ENCODE assay signal across 9 cellular contexts in genomic region chr15:30904812-30905211, GRCh38. TPM values are rescaled to one million over a fixed set of nuclear protein-coding genes. Genes with fewer than 3 reads are reported as not detected.
DNase-seq lines count a peak whose midpoint lies in the region; ATAC-seq and TF ChIP-seq lines count a peak whose summit lies in the region.
"Had no signal": no experiment of that assay in that cellular context is flagged by ENCODE, and none has a peak within 500 bp of the region (broad histone marks: within the 10 kb centered on the region; RNA-seq: fewer than 3 reads in every experiment).

No MANE protein-coding gene starts in this region.

- peaks cover 2% of the 10 kb centered on the region for H3K27me3 Mint-ChIP-seq in activated naive CD8-positive, alpha-beta T cell treated with anti-CD3 and anti-CD28 coated beads, Interleukin-2, amount 10 ng/mL, durations not matched to agents 7 days and 5 days
- H3K27me3 Mint-ChIP-seq in naive B cell = peaks cover 0 to 8% (median 0%) of the 10 kb centered on the region in 3 donors

- H3K4me1 ChIP-seq in GM23248 (ENCODE audit: insufficient read depth) = peaks cover 3% of the 10 kb centered on the region; the same call in 1 of the 2 replicates

- H3K4me1 Mint-ChIP-seq in activated naive CD8-positive, alpha-beta T cell treated with anti-CD3 and anti-CD28 coated beads, Interleukin-2, amount 10 ng/mL, durations not matched to agents 7 days and 5 days = peaks cover 15% of the 10 kb centered on the region
- peaks cover 22 to 41% (median 30%) of the 10 kb centered on the region in 3 donors for H3K4me1 Mint-ChIP-seq in naive B cell

- DNase-seq in AG04449 (ENCODE audit: low read depth, low spot score) = no peak
- no peak for DNase-seq in GM23248
- no peak for DNase-seq in activated naive CD8-positive, alpha-beta T cell treated with anti-CD3 and anti-CD28 coated beads, Interleukin-2, amount 10 ng/mL, durations not matched to agents 7 days and 5 days
- no peak for DNase-seq in naive B cell
- DNase-seq in LoVo (ENCODE audit: low spot score) = no peak
- no peak for DNase-seq in OCI-M2 (lab: John Stamatoyannopoulos, UW; ENCODE audit: unreplicated experiment)

- H3K4me3 ChIP-seq in AG04449 (ENCODE audit: low read depth, low read length) (peak overlapping the region; percentile 18), GM23248 (peak overlapping the region; percentile 99)

- H3F3A ChIP-seq in GM23248 (ENCODE audit: insufficient read depth) = no peaks in the 10 kb centered on the region

- no peak for ATAC-seq in activated naive CD8-positive, alpha-beta T cell treated with anti-CD3 and anti-CD28 coated beads, Interleukin-2, amount 10 ng/mL, durations not matched to agents 7 days and 5 days (ENCODE audit: low read depth)
- ATAC-seq in naive B cell (ENCODE audit: low read depth in 2 of 2) (no peak), GM18498 (IDR thresholded peaks at IDR 0.05; ENCODE audit: unreplicated experiment) (no peak), GM18861 (IDR thresholded peaks at IDR 0.05; ENCODE audit: unreplicated experiment) (no peak)
- ATAC-seq: esophagus mucosa had no signal

- H3K4me3 Mint-ChIP-seq in activated naive CD8-positive, alpha-beta T cell treated with anti-CD3 and anti-CD28 coated beads, Interleukin-2, amount 10 ng/mL, durations not matched to agents 7 days and 5 days = peak overlapping the region; percentile 96
- H3K4me3 Mint-ChIP-seq in naive B cell = peak overlapping the region in 5 of 8 donors; percentile 88 to 99 (median 96)

- no peaks in the 10 kb centered on the region for H3K9me3 Mint-ChIP-seq in activated naive CD8-positive, alpha-beta T cell treated with anti-CD3 and anti-CD28 coated beads, Interleukin-2, amount 10 ng/mL, durations not matched to agents 7 days and 5 days
- no peaks in the 10 kb centered on the region for H3K9me3 Mint-ChIP-seq in naive B cell

- peaks cover 17% of the 10 kb centered on the region for H3K36me3 Mint-ChIP-seq in activated naive CD8-positive, alpha-beta T cell treated with anti-CD3 and anti-CD28 coated beads, Interleukin-2, amount 10 ng/mL, durations not matched to agents 7 days and 5 days
- peaks cover 0 to 16% of the 10 kb centered on the region in 2 donors for H3K36me3 Mint-ChIP-seq in naive B cell

- no peak overlapping the region for H2AFZ ChIP-seq in GM23248

- H3K9ac ChIP-seq in GM23248 = peak overlapping the region; percentile 84; the same call in 1 of the 2 replicates

- H3K9me3 ChIP-seq in GM23248 (ENCODE audit: low read depth) = no peaks in the 10 kb centered on the region

- in situ Hi-C loops in GM23248 (cut with MboI) = no loop called here

- TF ChIP-seq CTCF in AG04449 (IDR thresholded peaks at IDR 0.05; ENCODE audit: insufficient read depth, low read length, missing control alignments) = no peak

- no peaks in the 10 kb centered on the region for H3K27me3 ChIP-seq in GM23248 (replicated peaks; ENCODE audit: insufficient read depth)

- CTCF ChIA-PET in AG04449 (lab: Yijun Ruan, JAX) = interaction anchor here (0.6 to 0.7 kb wide), 2 partner anchors 174 to 223 kb away, joined by 3 read pairs; no protein-coding TSS in a partner anchor

- no peaks in the 10 kb centered on the region for H4K20me1 ChIP-seq in GM23248 (ENCODE audit: insufficient read depth)

- H3K4me2 ChIP-seq in GM23248 (ENCODE audit: unreplicated experiment) = peak overlapping the region; percentile 100

- POLR2A ChIA-PET in AG04449 (lab: Yijun Ruan, JAX) = no interaction called here
- POLR2A ChIA-PET in activated naive CD8-positive, alpha-beta T cell treated with anti-CD3 and anti-CD28 coated beads, Interleukin-2, amount 10 ng/mL, durations not matched to agents 7 days and 5 days (lab: Charles Lee) = interaction anchor here (0.6 kb wide), 1 partner anchor 86 kb away, joined by 3 read pairs; no protein-coding TSS in a partner anchor

- H3K36me3 ChIP-seq in GM23248 (ENCODE audit: low read depth) = 0 out of 2 replicates have a peak, but pooled peaks cover 2% of the 10 kb centered on the region

- no peaks in the 10 kb centered on the region for H3K9me2 ChIP-seq in GM23248 (ENCODE audit: insufficient read depth)

- H3K79me2 ChIP-seq in GM23248 (ENCODE audit: insufficient read depth) = peaks cover 4% of the 10 kb centered on the region; the same call in 1 of the 2 replicates

- H3K27ac Mint-ChIP-seq in activated naive CD8-positive, alpha-beta T cell treated with anti-CD3 and anti-CD28 coated beads, Interleukin-2, amount 10 ng/mL, durations not matched to agents 7 days and 5 days = no peak overlapping the region
- no peak overlapping the region for H3K27ac Mint-ChIP-seq in naive B cell

- no peak overlapping the region for H3K27ac ChIP-seq in GM23248

- 72 to 77% methylated on average over 5 of the region's 5 CpGs for WGBS in GM23248 (ENCODE audit: low coverage in 1 of 2, low lambda C conversion rate in 2 of 2, missing lambda C conversion rate in 2 of 2), 2 experiments

RNA-seq across cellular contexts. Expression of gene FAN1, which starts 1.1 kb away (rescaled TPM):
- total RNA-seq in GM23248 (2014; rRNA removed; shearing (Covaris generic)) = 17.2 and 21.9 TPM in 2 replicates
- 12.5 and 14.6 TPM in 2 replicates for polyA plus RNA-seq in GM23248 (2016; fragmentation: Nextera tagmentation; extraction: Ambion mirVana)
- total RNA-seq in activated naive CD8-positive, alpha-beta T cell treated with anti-CD3 and anti-CD28 coated beads, Interleukin-2, amount 10 ng/mL, durations not matched to agents 7 days and 5 days = 10 to 100 TPM; 23.9 to 25.8 TPM
- 1 to 10 TPM; 3.6 to 9.3 (median 5.4) TPM for polyA plus RNA-seq in naive B cell (ENCODE audit: low read depth in 6 of 6)
